17 cellular contexts compared by ENCODE assay signal in genomic region chr11:74538680-74539079, GRCh38. TPM values are rescaled to one million over a fixed set of nuclear protein-coding genes. Genes with fewer than 3 reads are reported as not detected.
DNase-seq lines count a peak whose midpoint lies in the region; ATAC-seq and TF ChIP-seq lines count a peak whose summit lies in the region.
"Had no signal": no experiment of that assay in that cellular context is flagged by ENCODE, and none has a peak within 500 bp of the region (broad histone marks: within the 10 kb centered on the region; RNA-seq: fewer than 3 reads in every experiment).

No MANE protein-coding gene starts in this region.

- no peaks in the 10 kb centered on the region for H3F3A ChIP-seq in GM23338 (replicated peaks; ENCODE audit: low read depth)

- peaks cover 8% of the 10 kb centered on the region for H3K27me3 Mint-ChIP-seq in GM23338 (ENCODE audit: insufficient read depth, low read depth, poor library complexity)
- H3K27me3 Mint-ChIP-seq in T-helper 2 cell treated with Interferon-gamma antibody and Interleukin-4, amounts not matched to agents 5 μg/mL and 100 μg/mL, for 36 hours (ENCODE audit: low read depth): peaks cover 2% of the 10 kb centered on the region

- no peak overlapping the region for H3K27ac Mint-ChIP-seq in GM23338
- H3K27ac Mint-ChIP-seq in T-helper 2 cell treated with Interferon-gamma antibody and Interleukin-4, amounts not matched to agents 5 μg/mL and 100 μg/mL, for 36 hours: no peak overlapping the region
- H3K27ac Mint-ChIP-seq: CD14-positive monocyte had no signal

- ATAC-seq in GM23338: no peak
- ATAC-seq: GM12878, PC-3 had no signal

- no peak overlapping the region for H3K4me3 ChIP-seq in GM23338
- H3K4me3 ChIP-seq: GM12878, MG63 had no signal

- peaks cover 33% of the 10 kb centered on the region for H3K9me3 Mint-ChIP-seq in GM23338
- peaks cover 3% of the 10 kb centered on the region for H3K9me3 Mint-ChIP-seq in T-helper 2 cell treated with Interferon-gamma antibody and Interleukin-4, amounts not matched to agents 5 μg/mL and 100 μg/mL, for 36 hours

- no peak overlapping the region for H3K4me3 Mint-ChIP-seq in GM23338
- H3K4me3 Mint-ChIP-seq in T-helper 2 cell treated with Interferon-gamma antibody and Interleukin-4, amounts not matched to agents 5 μg/mL and 100 μg/mL, for 36 hours: no peak overlapping the region
- H3K4me3 Mint-ChIP-seq: CD14-positive monocyte had no signal

- H3K79me2 ChIP-seq in GM23338 (replicated peaks; ENCODE audit: insufficient read depth): no peaks in the 10 kb centered on the region

- TF ChIP-seq CTCF in GM23338 (conservative IDR thresholded peaks at IDR 0.05; ENCODE audit: low read depth in 2 of 2): no peak

- peaks cover 8% of the 10 kb centered on the region; the same call in 2 of the 3 replicates for H3K36me3 Mint-ChIP-seq in GM23338 (ENCODE audit: low read depth)
- no peaks in the 10 kb centered on the region for H3K36me3 Mint-ChIP-seq in T-helper 2 cell treated with Interferon-gamma antibody and Interleukin-4, amounts not matched to agents 5 μg/mL and 100 μg/mL, for 36 hours (ENCODE audit: low read depth)
- H3K36me3 Mint-ChIP-seq: CD14-positive monocyte had no signal

- 0 out of 2 replicates have a peak overlapping the region, but pooled peaks have one; percentile 52 for H2AFZ ChIP-seq in GM23338

- no peaks in the 10 kb centered on the region for H3K27me3 ChIP-seq in GM23338 (ENCODE audit: insufficient read depth)
- H3K27me3 ChIP-seq: MG63 had no signal

- no peak for DNase-seq in GM23338 (ENCODE audit: low spot score)
- peak; percentile 2 for DNase-seq in amniotic stem cell (lab: John Stamatoyannopoulos, UW)
- peak; percentile 7 for DNase-seq in fibroblast of peridontal ligament (ENCODE audit: extremely low read depth)
- no peak for DNase-seq in T-helper 2 cell treated with Interferon-gamma antibody and Interleukin-4, amounts not matched to agents 5 μg/mL and 100 μg/mL, for 36 hours (ENCODE audit: low spot score)
- DNase-seq in KG1 (lab: John Stamatoyannopoulos, UW): no peak
- DNase-seq in NCI-H2081 (lab: John Stamatoyannopoulos, UW): no peak
- no peak for DNase-seq in effector CD4-positive, alpha-beta T cell
- DNase-seq: DMS53, KBM-7, MG63, NCI-H1105, NCI-H1694 treated with DMSO at 0.1 percent for 48 hours, NCI-H446, PC-3 had no signal

- H3K9me2 ChIP-seq in GM23338 (ENCODE audit: insufficient read depth): 0 out of 2 replicates have a peak, but pooled peaks cover 3% of the 10 kb centered on the region

- no peak overlapping the region for H3K4me2 ChIP-seq in GM23338

- H3K4me1 ChIP-seq in GM23338 (ENCODE audit: insufficient read depth): peaks cover 2% of the 10 kb centered on the region; the same call in 1 of the 2 replicates

- no peak overlapping the region for H3K27ac ChIP-seq in GM23338 (ENCODE audit: low read depth)
- H3K27ac ChIP-seq: HL-60 had no signal

- no peaks in the 10 kb centered on the region for H3K36me3 ChIP-seq in GM23338 (ENCODE audit: insufficient read depth)
- H3K36me3 ChIP-seq: MG63 had no signal

- peaks cover 21% of the 10 kb centered on the region; the same call in 2 of the 3 replicates for H3K4me1 Mint-ChIP-seq in GM23338
- no peaks in the 10 kb centered on the region for H3K4me1 Mint-ChIP-seq in T-helper 2 cell treated with Interferon-gamma antibody and Interleukin-4, amounts not matched to agents 5 μg/mL and 100 μg/mL, for 36 hours (ENCODE audit: low read depth)

- H4K20me1 ChIP-seq in GM23338 (replicated peaks; ENCODE audit: insufficient read depth): no peaks in the 10 kb centered on the region

TF ChIP-seq in GM23338, 12 proteins besides CTCF, POLR2A, EP300 and RAD21:
- no peak for TF ChIP-seq NANOG (IDR thresholded peaks at IDR 0.05; ENCODE audit: borderline replicate concordance)
- no peak for TF ChIP-seq STAT1 (IDR thresholded peaks at IDR 0.05; ENCODE audit: unreplicated experiment)
- TF ChIP-seq REST (IDR thresholded peaks at IDR 0.05; ENCODE audit: unreplicated experiment): no peak
- no peak for TF ChIP-seq ZNF462 (CRISPR knock-in tag; IDR thresholded peaks at IDR 0.05)

RNA-seq across cellular contexts. Expression of gene LIPT2, which starts 45.2 kb away (rescaled TPM):
- total RNA-seq in GM23338 (2014; rRNA removed; shearing (Covaris generic)): 16.9 and 19.5 TPM in 2 replicates
- 5.9 and 8.2 TPM in 2 replicates for polyA plus RNA-seq in GM23338 (2016; fragmentation: Nextera tagmentation; extraction: Ambion mirVana)

RNA-seq across cellular contexts. Expression of gene POLD3, which starts 53.7 kb away (rescaled TPM):
- 17.6 and 21.9 TPM in 2 replicates for total RNA-seq in GM23338 (2014; rRNA removed; shearing (Covaris generic))
- 40.9 and 50.1 TPM in 2 replicates for polyA plus RNA-seq in GM23338 (2016; fragmentation: Nextera tagmentation; extraction: Ambion mirVana)

Comparison
In these comparisons a context has a peak if more than half of its experiments do, and no peak if none do; other contexts are left out.
1. DNase-seq: peak in amniotic stem cell (single experiment) and fibroblast of peridontal ligament (single experiment); none in GM23338 (single experiment), T-helper 2 cell treated with Interferon-gamma antibody and Interleukin-4, amounts not matched to agents 5 μg/mL and 100 μg/mL, for 36 hours (single experiment), KG1 (single experiment), NCI-H2081 (0 of 2) and effector CD4-positive, alpha-beta T cell (single experiment).